In the genomic region with DNA sequence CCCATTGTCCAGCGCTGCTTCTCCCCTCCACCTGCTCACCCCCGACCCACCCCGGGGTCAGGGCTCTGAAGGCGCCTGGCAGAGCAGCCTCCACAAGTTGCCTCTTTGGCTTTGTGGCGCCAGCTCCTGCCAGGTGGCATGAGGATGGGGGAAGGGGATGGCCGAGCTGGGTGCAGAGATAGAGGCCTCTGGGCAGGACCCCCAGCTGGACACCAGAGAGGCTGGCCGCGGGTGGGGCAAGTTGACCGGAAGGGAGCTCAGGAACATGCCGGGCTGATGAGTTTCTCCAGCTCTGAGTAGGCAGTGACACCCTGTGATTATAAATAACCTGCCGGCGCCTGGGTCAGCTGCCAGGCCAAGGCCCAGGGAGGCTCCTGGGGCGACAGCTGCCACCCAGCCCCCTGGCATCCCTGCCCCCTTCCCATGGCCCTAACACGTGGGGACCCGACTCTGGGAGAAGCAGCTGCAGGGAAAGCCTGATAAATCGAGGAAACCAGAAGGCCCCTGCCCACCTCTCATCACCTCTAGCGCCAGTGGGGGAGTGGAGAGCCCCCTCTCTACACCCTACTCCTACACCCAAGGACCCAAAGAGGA, we compare ENCODE assay signal across 8 cellular contexts. TPM values are rescaled to one million over a fixed set of nuclear protein-coding genes. Genes with fewer than 3 reads are reported as not detected.
A peak's percentile ranks its signal among the peaks of the same experiment; 100 is the strongest.
DNase-seq lines count a peak whose midpoint lies in the region; ATAC-seq and TF ChIP-seq lines count a peak whose summit lies in the region.

No MANE protein-coding gene starts in this region.

- TF ChIP-seq EP300 in suprapubic skin (IDR thresholded peaks at IDR 0.05) = no peak

- H3K27me3 ChIP-seq in suprapubic skin = peaks cover 76% of the 10 kb centered on the region

- no peak for TF ChIP-seq POLR2A in suprapubic skin (IDR thresholded peaks at IDR 0.05)

- WGBS in suprapubic skin = 9% methylated on average over 3 of the region's 17 CpGs

- no peaks in the 10 kb centered on the region for H3K36me3 ChIP-seq in suprapubic skin

- TF ChIP-seq CTCF in suprapubic skin (IDR thresholded peaks at IDR 0.05) = no peak

- peaks cover 8% of the 10 kb centered on the region for H3K9me3 ChIP-seq in iPS-18c (ENCODE audit: control insufficient read depth, insufficient read depth, low read length)
- peaks cover 4% of the 10 kb centered on the region for H3K9me3 ChIP-seq in suprapubic skin

- H3K27ac ChIP-seq in suprapubic skin = no peak overlapping the region

- ATAC-seq in HG03571 (IDR thresholded peaks at IDR 0.05; ENCODE audit: unreplicated experiment) = no peak
- no peak for ATAC-seq in GM19452 (IDR thresholded peaks at IDR 0.05; ENCODE audit: unreplicated experiment)

- H3K4me3 ChIP-seq in iPS-18c (ENCODE audit: insufficient read depth, low read depth, low read length) (peak overlapping the region; percentile 57), suprapubic skin (peak overlapping the region; percentile 53)

- H3K4me1 ChIP-seq in suprapubic skin = peaks cover 20% of the 10 kb centered on the region

- peak; percentile 67 for DNase-seq in activated CD8-positive, alpha-beta memory T cell treated with anti-CD3 and anti-CD28 coated beads for 24 hours
- no peak for DNase-seq in activated CD8-positive, alpha-beta memory T cell treated with anti-CD3 and anti-CD28 coated beads, Interleukin-2, amount 50 U/mL, for 48 hours
- peak; percentile 46 to 50 for DNase-seq in activated T-cell treated with anti-CD3 and anti-CD28 coated beads, Interleukin-2, amount 50 U/mL, for 48 hours
- no peak for DNase-seq in suprapubic skin (ENCODE audit: low spot score in 2 of 2)
- no peak for DNase-seq in HuH-7 (ENCODE audit: low spot score)

RNA-seq across cellular contexts. Expression of gene P2RX5, which starts 0.7 kb away (rescaled TPM):
- under 1 TPM in 2 of 4 donors, not detected in 2; 0.49 to 0.56 TPM for total RNA-seq in suprapubic skin

RNA-seq across cellular contexts. Expression of gene EMC6, which starts 26.6 kb away (rescaled TPM):
- total RNA-seq in suprapubic skin = 10 to 100 TPM in 3 of 4 donors, 1 to 10 TPM in 1; 3.3 to 17.6 (median 10.4) TPM

RNA-seq across cellular contexts. Expression of gene TAX1BP3, which starts 26.8 kb away (rescaled TPM):
- total RNA-seq in suprapubic skin = 100 to 1,000 TPM; 103 to 245 (median 202) TPM

RNA-seq across cellular contexts. Expression of gene HASPIN, which starts 28.5 kb away (rescaled TPM):
- 1 to 10 TPM in 3 of 4 donors, under 1 TPM in 1; 0.40 to 2.1 (median 1.8) TPM for total RNA-seq in suprapubic skin

RNA-seq across cellular contexts. Expression of gene CTNS, which starts 58.7 kb away (rescaled TPM):
- 10 to 100 TPM; 19.9 to 34.6 (median 26.1) TPM for total RNA-seq in suprapubic skin

Comparison
In these comparisons a context has a peak if more than half of its experiments do, and no peak if none do; other contexts are left out.
1. DNase-seq: peak in activated CD8-positive, alpha-beta memory T cell treated with anti-CD3 and anti-CD28 coated beads for 24 hours (single experiment) and activated T-cell treated with anti-CD3 and anti-CD28 coated beads, Interleukin-2, amount 50 U/mL, for 48 hours (2 of 2); none in activated CD8-positive, alpha-beta memory T cell treated with anti-CD3 and anti-CD28 coated beads, Interleukin-2, amount 50 U/mL, for 48 hours (single experiment), suprapubic skin (0 of 2) and HuH-7 (single experiment).